9 cellular contexts compared by ENCODE assay signal in the genomic region with DNA sequence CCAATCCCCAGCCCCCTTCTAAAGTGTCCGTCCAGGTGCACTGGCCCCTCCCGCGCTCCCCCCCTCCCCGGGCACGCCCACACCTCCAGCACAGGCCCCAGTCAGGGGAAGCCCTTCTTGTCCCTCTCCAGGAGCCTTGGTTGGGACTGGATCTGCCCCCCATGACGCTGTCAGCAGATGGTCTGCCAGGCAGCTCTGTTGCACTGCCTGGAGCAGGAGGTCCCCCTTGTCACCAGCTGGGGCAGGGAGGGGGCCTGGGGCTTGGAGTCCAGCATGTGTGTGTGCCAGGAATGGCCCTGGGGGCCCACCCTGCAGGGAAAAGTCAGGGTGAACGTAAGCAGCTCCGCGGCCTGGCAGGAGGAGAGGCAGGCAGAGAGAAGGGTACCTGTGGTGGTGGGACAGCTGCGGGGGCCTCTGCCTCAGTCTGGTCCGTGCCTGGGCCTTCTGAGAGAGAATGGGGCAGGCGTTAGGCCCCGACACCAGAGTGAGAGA. TPM values are rescaled to one million over a fixed set of nuclear protein-coding genes. Genes with fewer than 3 reads are reported as not detected.
DNase-seq lines count a peak whose midpoint lies in the region; ATAC-seq, FAIRE-seq and TF ChIP-seq lines count a peak whose summit lies in the region.
"Had no signal": no experiment of that assay in that cellular context is flagged by ENCODE, and none has a peak within 500 bp of the region (broad histone marks: within the 10 kb centered on the region; RNA-seq: fewer than 3 reads in every experiment).

No MANE protein-coding gene starts in this region.

- H3K4me3 Mint-ChIP-seq in activated naive CD8-positive, alpha-beta T cell = peak overlapping the region; percentile 80

- H3F3A ChIP-seq in MM.1S (ENCODE audit: insufficient read depth, low read length) = peaks cover 11% of the 10 kb centered on the region

- H3K27me3 ChIP-seq in mucosa of stomach (ENCODE audit: control insufficient read depth, insufficient read depth, low read length) (no peaks in the 10 kb centered on the region), MM.1S (replicated peaks; ENCODE audit: insufficient read depth, low read length) (no peaks in the 10 kb centered on the region)

- FAIRE-seq in GM12892 (lab: Jason Lieb, UNC) = no peak

- TF ChIP-seq CTCF in 22Rv1 (IDR thresholded peaks at IDR 0.05) (no peak), MM.1S (IDR thresholded peaks at IDR 0.05; ENCODE audit: low read length) (no peak), GM10248 (IDR thresholded peaks at IDR 0.05; ENCODE audit: control extremely low read depth, extremely low read depth, low read depth, missing control alignments) (no peak)

- H3K36me3 Mint-ChIP-seq in activated naive CD8-positive, alpha-beta T cell = no peaks in the 10 kb centered on the region

- H3K27me3 Mint-ChIP-seq in activated naive CD8-positive, alpha-beta T cell = no peaks in the 10 kb centered on the region

- ATAC-seq in GM18511 (IDR thresholded peaks at IDR 0.05; ENCODE audit: unreplicated experiment) = no peak

- DNase-seq in GM12892 (ENCODE audit: insufficient read length) = no peak
- no peak for DNase-seq in NCI-H1930 (lab: John Stamatoyannopoulos, UW)
- DNase-seq in MM.1S = no peak
- no peak for DNase-seq in GM10248 (ENCODE audit: extremely low spot score)
- DNase-seq: NCI-H524 had no signal

- H3K36me3 ChIP-seq in mucosa of stomach (ENCODE audit: control insufficient read depth, insufficient read depth, low read length) = peaks cover 22% of the 10 kb centered on the region
- no peaks in the 10 kb centered on the region; the same call in 1 of the 2 replicates for H3K36me3 ChIP-seq in MM.1S (replicated peaks; ENCODE audit: insufficient read depth, low read length)

- peaks cover 11% of the 10 kb centered on the region for H3K4me1 Mint-ChIP-seq in activated naive CD8-positive, alpha-beta T cell (ENCODE audit: low read depth)

- H3K9me3 ChIP-seq in mucosa of stomach (ENCODE audit: control insufficient read depth, low read length) (no peaks in the 10 kb centered on the region), MM.1S (replicated peaks; ENCODE audit: insufficient read depth, low read length) (no peaks in the 10 kb centered on the region)

- H3K27ac Mint-ChIP-seq in activated naive CD8-positive, alpha-beta T cell = peak overlapping the region; percentile 81

- TF ChIP-seq POLR2A in GM12892 (IDR thresholded peaks at IDR 0.05; ENCODE audit: low read depth, low read length) = peak; percentile 11; the same call in 1 of the 2 replicates

- no peak overlapping the region for H3K4me3 ChIP-seq in mucosa of stomach (ENCODE audit: low read length)
- H3K4me3 ChIP-seq in MM.1S (ENCODE audit: low read length) = no peak overlapping the region

- peak overlapping the region; percentile 19 for H3K9ac ChIP-seq in mucosa of stomach (ENCODE audit: low read length)
- no peak overlapping the region for H3K9ac ChIP-seq in MM.1S (ENCODE audit: low read length)

- POLR2A ChIA-PET in GM10248 (lab: Yijun Ruan, JAX) = interaction anchor here (0.6 to 0.8 kb wide), 2 partner anchors 105 to 201 kb away, joined by 3 to 5 read pairs; no protein-coding TSS in a partner anchor

- H3K4me2 ChIP-seq in MM.1S (ENCODE audit: low read depth, low read length) = no peak overlapping the region

- no peaks in the 10 kb centered on the region for H4K20me1 ChIP-seq in MM.1S (ENCODE audit: insufficient read depth, low read length)

- peaks cover 40% of the 10 kb centered on the region for H3K4me1 ChIP-seq in mucosa of stomach (ENCODE audit: control insufficient read depth, insufficient read depth, low read length)
- H3K4me1 ChIP-seq in MM.1S (ENCODE audit: low read length) = peaks cover 13% of the 10 kb centered on the region; the same call in 1 of the 2 replicates

- H3K27ac ChIP-seq in 22Rv1 (peak overlapping the region; percentile 86), MM.1S (ENCODE audit: low read length) (no peak overlapping the region)

- H2AFZ ChIP-seq in MM.1S (ENCODE audit: low read length) = no peak overlapping the region

- no peaks in the 10 kb centered on the region for H3K9me3 Mint-ChIP-seq in activated naive CD8-positive, alpha-beta T cell (ENCODE audit: low read depth)

- H3K79me2 ChIP-seq in MM.1S (ENCODE audit: low read length) = peaks cover 11% of the 10 kb centered on the region; the same call in 1 of the 2 replicates

- no peaks in the 10 kb centered on the region for H3K9me2 ChIP-seq in MM.1S (replicated peaks; ENCODE audit: insufficient read depth, low read length)

- CTCF ChIA-PET in GM10248 (lab: Yijun Ruan, JAX) = interaction anchor here (1.0 to 1.6 kb wide), 2 partner anchors 10 to 59 kb away, joined by 3 to 4 read pairs; no protein-coding TSS in a partner anchor

RNA-seq across cellular contexts. Expression of a gene that starts 1.6 kb away (rescaled TPM):
- 20.1 TPM for polyA plus RNA-seq in GM12892 (2012; ENCODE audit: missing spikeins)

RNA-seq across cellular contexts. Expression of a gene that starts 10.6 kb away (rescaled TPM):
- polyA plus RNA-seq in GM12892 (2012; ENCODE audit: missing spikeins) = 0.30 TPM

RNA-seq across cellular contexts. Expression of a gene that starts 12.8 kb away (rescaled TPM):
- not detected for polyA plus RNA-seq in GM12892 (2012; ENCODE audit: missing spikeins)

RNA-seq across cellular contexts. Expression of a gene that starts 22.9 kb away (rescaled TPM):
- not detected for polyA plus RNA-seq in GM12892 (2012; ENCODE audit: missing spikeins)

RNA-seq across cellular contexts. Expression of a gene that starts 37.9 kb away (rescaled TPM):
- polyA plus RNA-seq in GM12892 (2012; ENCODE audit: missing spikeins) = 6.1 TPM
